Comparison of ENCODE assay signal across 23 cellular contexts in genomic region chr1:55153031-55153430, GRCh38.
DNase-seq lines count a peak whose midpoint lies in the region; ATAC-seq lines count a peak whose summit lies in the region.
"Had no signal": no experiment of that assay in that cellular context is flagged by ENCODE, and none has a peak within 500 bp of the region (broad histone marks: within the 10 kb centered on the region; RNA-seq: fewer than 3 reads in every experiment).

No MANE protein-coding gene starts in this region.

- intact Hi-C loops in Right ventricle myocardium inferior (cut with DNase I), result no loop called here

- no peaks in the 10 kb centered on the region for H3K27me3 Mint-ChIP-seq in activated T-cell treated with anti-CD3 and anti-CD28 coated beads, Interleukin-2, amount 50 U/mL, for 24 hours
- no peaks in the 10 kb centered on the region for H3K27me3 Mint-ChIP-seq in activated T-cell treated with anti-CD3 and anti-CD28 coated beads, Interleukin-2, amount 50 U/mL, for 4 hours (ENCODE audit: low read depth)
- H3K27me3 Mint-ChIP-seq in IgD-negative memory B cell, result no peaks in the 10 kb centered on the region
- no peaks in the 10 kb centered on the region for H3K27me3 Mint-ChIP-seq in central memory CD8-positive, alpha-beta T cell
- H3K27me3 Mint-ChIP-seq: activated CD4-positive, alpha-beta T cell treated with anti-CD3 and anti-CD28 coated beads for 36 hours; activated naive CD4-positive, alpha-beta T cell treated with anti-CD3 and anti-CD28 coated beads, Interleukin-2, amount 10 ng/mL, durations not matched to agents 7 days and 5 days; progenitor cell of endocrine pancreas; stimulated activated naive B cell treated with anti-CD40 and anti-IgM and Interleukin-4, amounts not matched to agents 10 μg/mL and 1 μg/mL and 100 μg/mL, for 72 hours had no signal

- H3K36me3 Mint-ChIP-seq in activated T-cell treated with anti-CD3 and anti-CD28 coated beads, Interleukin-2, amount 50 U/mL, for 24 hours (ENCODE audit: low read depth), result peaks cover 78% of the 10 kb centered on the region
- H3K36me3 Mint-ChIP-seq in activated T-cell treated with anti-CD3 and anti-CD28 coated beads, Interleukin-2, amount 50 U/mL, for 4 hours (ENCODE audit: insufficient read depth), result peaks cover 31% of the 10 kb centered on the region
- H3K36me3 Mint-ChIP-seq in IgD-negative memory B cell, result peaks cover 6% of the 10 kb centered on the region
- peaks cover 34% of the 10 kb centered on the region for H3K36me3 Mint-ChIP-seq in central memory CD8-positive, alpha-beta T cell (ENCODE audit: insufficient read depth)

- peaks cover 45% of the 10 kb centered on the region for H3K4me1 Mint-ChIP-seq in activated T-cell treated with anti-CD3 and anti-CD28 coated beads, Interleukin-2, amount 50 U/mL, for 24 hours (ENCODE audit: low read depth)
- H3K4me1 Mint-ChIP-seq in activated T-cell treated with anti-CD3 and anti-CD28 coated beads, Interleukin-2, amount 50 U/mL, for 4 hours (ENCODE audit: low read depth), result peaks cover 31% of the 10 kb centered on the region
- peaks cover 16 to 21% (median 18%) of the 10 kb centered on the region in 3 donors for H3K4me1 Mint-ChIP-seq in IgD-negative memory B cell
- H3K4me1 Mint-ChIP-seq in central memory CD8-positive, alpha-beta T cell, result peaks cover 21% of the 10 kb centered on the region

- ATAC-seq in activated T-cell treated with anti-CD3 and anti-CD28 coated beads, Interleukin-2, amount 50 U/mL, for 4 hours, result no peak
- no peak for ATAC-seq in central memory CD8-positive, alpha-beta T cell (replicated peaks; ENCODE audit: extremely low read depth, poor library complexity, severe bottlenecking)
- no peak for ATAC-seq in Right ventricle myocardium inferior
- ATAC-seq: activated CD4-positive, alpha-beta T cell treated with anti-CD3 and anti-CD28 coated beads for 36 hours; gastrocnemius medialis; left colon; stimulated activated naive B cell treated with anti-CD40 and anti-IgM and Interleukin-4, amounts not matched to agents 10 μg/mL and 1 μg/mL and 100 μg/mL, for 72 hours had no signal

- H3K27ac Mint-ChIP-seq in activated T-cell treated with anti-CD3 and anti-CD28 coated beads, Interleukin-2, amount 50 U/mL, for 24 hours, result peak overlapping the region; percentile 94
- peak overlapping the region; percentile 23 to 43 (median 42) for H3K27ac Mint-ChIP-seq in IgD-negative memory B cell
- H3K27ac Mint-ChIP-seq in central memory CD8-positive, alpha-beta T cell (ENCODE audit: low read depth), result peak overlapping the region; percentile 97
- H3K27ac Mint-ChIP-seq: progenitor cell of endocrine pancreas had no signal

- no peaks in the 10 kb centered on the region for H3K9me3 Mint-ChIP-seq in activated T-cell treated with anti-CD3 and anti-CD28 coated beads, Interleukin-2, amount 50 U/mL, for 24 hours
- H3K9me3 Mint-ChIP-seq in activated T-cell treated with anti-CD3 and anti-CD28 coated beads, Interleukin-2, amount 50 U/mL, for 4 hours, result no peaks in the 10 kb centered on the region
- H3K9me3 Mint-ChIP-seq in IgD-negative memory B cell, result no peaks in the 10 kb centered on the region
- no peaks in the 10 kb centered on the region for H3K9me3 Mint-ChIP-seq in central memory CD8-positive, alpha-beta T cell
- H3K9me3 Mint-ChIP-seq: activated naive CD4-positive, alpha-beta T cell treated with anti-CD3 and anti-CD28 coated beads, Interleukin-2, amount 10 ng/mL, durations not matched to agents 7 days and 5 days; stimulated activated naive B cell treated with anti-CD40 and anti-IgM and Interleukin-4, amounts not matched to agents 10 μg/mL and 1 μg/mL and 100 μg/mL, for 72 hours had no signal

- H3K4me3 Mint-ChIP-seq in activated T-cell treated with anti-CD3 and anti-CD28 coated beads, Interleukin-2, amount 50 U/mL, for 24 hours, result no peak overlapping the region
- H3K4me3 Mint-ChIP-seq in activated T-cell treated with anti-CD3 and anti-CD28 coated beads, Interleukin-2, amount 50 U/mL, for 4 hours, result no peak overlapping the region
- H3K4me3 Mint-ChIP-seq in IgD-negative memory B cell, result no peak overlapping the region
- H3K4me3 Mint-ChIP-seq in central memory CD8-positive, alpha-beta T cell, result no peak overlapping the region
- H3K4me3 Mint-ChIP-seq: activated CD4-positive, alpha-beta T cell treated with anti-CD3 and anti-CD28 coated beads for 36 hours; activated naive CD4-positive, alpha-beta T cell treated with anti-CD3 and anti-CD28 coated beads, Interleukin-2, amount 10 ng/mL, durations not matched to agents 7 days and 5 days; stimulated activated naive B cell treated with anti-CD40 and anti-IgM and Interleukin-4, amounts not matched to agents 10 μg/mL and 1 μg/mL and 100 μg/mL, for 72 hours had no signal

- DNase-seq in activated T-cell treated with anti-CD3 and anti-CD28 coated beads, Interleukin-2, amount 50 U/mL, for 24 hours, result no peak
- DNase-seq in activated T-cell treated with anti-CD3 and anti-CD28 coated beads, Interleukin-2, amount 50 U/mL, for 4 hours, result no peak
- no peak for DNase-seq in central memory CD8-positive, alpha-beta T cell (ENCODE audit: low spot score in 2 of 2)
- DNase-seq in retina (peak; percentile 7), Right ventricle myocardium inferior (ENCODE audit: missing footprints) (no peak), HUDEP-2 (lab: John Stamatoyannopoulos, UW; ENCODE audit: unreplicated experiment in 76 of 76) (no peak)
- no peak for DNase-seq in activated CD4-positive, CD25-positive, alpha-beta regulatory T cell treated with anti-CD3 and anti-CD28 coated beads, Interleukin-2, amount 50 U/mL, for 72 hours
- DNase-seq: activated CD4-positive, alpha-beta T cell treated with anti-CD3 and anti-CD28 coated beads for 36 hours; activated CD8-positive, alpha-beta memory T cell treated with anti-CD3 and anti-CD28 coated beads for 24 hours; activated naive CD4-positive, alpha-beta T cell treated with anti-CD3 and anti-CD28 coated beads, Interleukin-2, amount 10 ng/mL, durations not matched to agents 7 days and 5 days; central memory CD4-positive, alpha-beta T cell; dermis blood vessel endothelial cell; gastrocnemius medialis; H7; left colon; NCI-H1436; NCI-H2107; NCI-H446; RPMI8226; stimulated activated CD4-positive, alpha-beta T cell treated with anti-CD3 and anti-CD28 coated beads, Interleukin-4, amount 100 ng/mL, for 4 hours; stimulated activated naive B cell treated with anti-CD40 and anti-IgM and Interleukin-4, amounts not matched to agents 10 μg/mL and 1 μg/mL and 100 μg/mL, for 72 hours had no signal

Comparison
In these comparisons a context has a peak if more than half of its experiments do, and no peak if none do; other contexts are left out.
1. H3K27ac Mint-ChIP-seq: peak in every context shown above with its lines; median percentile 97 in central memory CD8-positive, alpha-beta T cell; 94 in activated T-cell treated with anti-CD3 and anti-CD28 coated beads, Interleukin-2, amount 50 U/mL, for 24 hours; 42 in IgD-negative memory B cell.